In the genomic region with DNA sequence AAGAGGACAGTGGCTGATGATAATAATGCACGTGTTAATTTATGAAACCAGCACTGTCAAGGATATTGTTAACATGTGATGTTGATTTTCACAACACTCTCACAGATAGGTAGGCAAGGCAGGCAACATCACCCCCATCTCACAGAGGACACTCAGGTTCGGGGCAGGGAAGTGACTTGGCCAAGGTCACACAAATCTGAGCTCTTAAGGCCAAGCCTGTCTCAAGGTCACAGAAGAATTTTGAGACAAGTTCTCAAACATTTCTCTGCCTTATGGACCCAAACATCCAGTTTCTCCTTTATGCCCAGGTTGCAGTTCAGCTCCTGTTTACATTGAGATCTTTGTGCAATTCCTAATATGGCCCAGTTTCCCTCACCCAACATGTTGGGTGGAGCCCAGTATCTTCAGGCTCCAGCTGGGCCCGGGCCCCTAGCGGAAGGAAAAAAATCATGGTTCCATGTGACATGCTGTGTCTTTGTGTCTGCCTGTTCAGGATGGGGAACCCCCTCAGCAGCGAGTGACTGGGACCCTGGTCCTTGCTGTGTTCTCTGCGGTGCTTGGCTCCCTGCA, we compare ENCODE assay signal across 12 cellular contexts. TPM values are rescaled to one million over a fixed set of nuclear protein-coding genes. Genes with fewer than 3 reads are reported as not detected.
DNase-seq lines count a peak whose midpoint lies in the region; TF ChIP-seq lines count a peak whose summit lies in the region.
"Had no signal": no experiment of that assay in that cellular context is flagged by ENCODE, and none has a peak within 500 bp of the region (broad histone marks: within the 10 kb centered on the region; RNA-seq: fewer than 3 reads in every experiment).

No MANE protein-coding gene starts in this region.

- POLR2A ChIA-PET in PC-9 (lab: Charles Lee; ENCODE audit: unreplicated experiment): interaction anchor here (0.5 kb wide), 1 partner anchor 98 kb away, joined by 3 read pairs; no protein-coding TSS in a partner anchor

- H3K9me3 ChIP-seq in BLaER1 treated with 17β-estradiol and CSF1 and Interleukin-3, amounts not matched to agents 10 nM and 100 nM (replicated peaks in 1 of 11): no peaks in the 10 kb centered on the region
- H3K9me3 ChIP-seq in muscle layer of duodenum (ENCODE audit: control insufficient read depth in 1 of 2, low read length in 2 of 2): no peaks in the 10 kb centered on the region
- H3K9me3 ChIP-seq in PC-9 (ENCODE audit: insufficient read depth, low read depth): no peaks in the 10 kb centered on the region
- H3K9me3 ChIP-seq: left lung, SJSA1, thoracic aorta had no signal

- peak overlapping the region in 8 of 11 experiments; percentile 17 to 83 (median 71); a peak in 6 of 22 replicates for H3K9ac ChIP-seq in BLaER1 treated with 17β-estradiol and CSF1 and Interleukin-3, amounts not matched to agents 10 nM and 100 nM

- no peaks in the 10 kb centered on the region; a peak in 2 of 22 replicates for H4K20me1 ChIP-seq in BLaER1 treated with 17β-estradiol and CSF1 and Interleukin-3, amounts not matched to agents 10 nM and 100 nM
- no peaks in the 10 kb centered on the region for H4K20me1 ChIP-seq in PC-9 (ENCODE audit: insufficient read depth)

- peak overlapping the region; percentile 98 to 100 (median 100) for H3K4me2 ChIP-seq in BLaER1 treated with 17β-estradiol and CSF1 and Interleukin-3, amounts not matched to agents 10 nM and 100 nM
- no peak overlapping the region for H3K4me2 ChIP-seq in PC-9

- no peaks in the 10 kb centered on the region for H3K79me2 ChIP-seq in PC-9 (ENCODE audit: low read depth)

- peaks cover 12% of the 10 kb centered on the region; the same call in 1 of the 2 replicates for H3F3A ChIP-seq in PC-9 (ENCODE audit: insufficient read depth, low read depth)

- peak; percentile 20 for DNase-seq in H7
- DNase-seq in cardiac fibroblast (ENCODE audit: low read depth in 2 of 2): no peak
- no peak for DNase-seq in PC-9
- DNase-seq in activated gamma-delta T cell (lab: John Stamatoyannopoulos, UW): no peak
- DNase-seq in H4 (ENCODE audit: low spot score): no peak
- DNase-seq in GOT3 (lab: John Stamatoyannopoulos, UW): no peak
- DNase-seq: DMS79 treated with DMSO at 0.1 percent for 48 hours, left lung had no signal

- intact Hi-C loops in PC-9 (cut with micrococcal nuclease; ENCODE audit: unreplicated experiment): no loop called here

- CTCF ChIA-PET in PC-9 (lab: Charles Lee): interaction anchor here (0.6 to 1.4 kb wide), 2 partner anchors 14 to 24 kb away, joined by 3 to 5 read pairs; no protein-coding TSS in a partner anchor

- H3K36me3 ChIP-seq in BLaER1 treated with 17β-estradiol and CSF1 and Interleukin-3, amounts not matched to agents 10 nM and 100 nM: no peaks in the 10 kb centered on the region
- H3K36me3 ChIP-seq in H7 (replicated peaks; ENCODE audit: control insufficient read depth, insufficient read depth, low read length) (no peaks in the 10 kb centered on the region), muscle layer of duodenum (ENCODE audit: control insufficient read depth in 1 of 2, insufficient read depth in 2 of 2, low read length in 2 of 2) (peaks cover 3 to 28% of the 10 kb centered on the region in 2 donors), PC-9 (ENCODE audit: low read depth) (no peaks in the 10 kb centered on the region)
- H3K36me3 ChIP-seq: left lung, SJSA1, thoracic aorta had no signal

- peaks cover 26 to 46% (median 36%) of the 10 kb centered on the region in 10 experiments for H3K4me1 ChIP-seq in BLaER1 treated with 17β-estradiol and CSF1 and Interleukin-3, amounts not matched to agents 10 nM and 100 nM
- peaks cover 0 to 41% of the 10 kb centered on the region in 2 donors for H3K4me1 ChIP-seq in muscle layer of duodenum (ENCODE audit: control insufficient read depth in 1 of 2, insufficient read depth in 2 of 2, low read length in 2 of 2)
- 0 out of 2 replicates have a peak, but pooled peaks cover 4% of the 10 kb centered on the region for H3K4me1 ChIP-seq in PC-9 (replicated peaks; ENCODE audit: insufficient read depth)

- no peaks in the 10 kb centered on the region for H3K9me2 ChIP-seq in PC-9 (ENCODE audit: insufficient read depth)

- H2AFZ ChIP-seq in PC-9: no peak overlapping the region

- peaks cover 7 to 17% (median 11%) of the 10 kb centered on the region in 11 experiments; a peak in 19 of 22 replicates for H3K27me3 ChIP-seq in BLaER1 treated with 17β-estradiol and CSF1 and Interleukin-3, amounts not matched to agents 10 nM and 100 nM
- H3K27me3 ChIP-seq in H7 (ENCODE audit: control insufficient read depth, insufficient read depth, low read length): peaks cover 17% of the 10 kb centered on the region
- no peaks in the 10 kb centered on the region for H3K27me3 ChIP-seq in muscle layer of duodenum (ENCODE audit: low read depth, low read length)
- H3K27me3 ChIP-seq in PC-9 (ENCODE audit: insufficient read depth, low read depth): no peaks in the 10 kb centered on the region

- peak overlapping the region in 7 of 10 experiments; percentile 4 to 68 (median 64); a peak in 7 of 20 replicates for H3K4me3 ChIP-seq in BLaER1 treated with 17β-estradiol and CSF1 and Interleukin-3, amounts not matched to agents 10 nM and 100 nM
- no peak overlapping the region for H3K4me3 ChIP-seq in H7 (ENCODE audit: insufficient read depth, low read depth, low read length)
- no peak overlapping the region for H3K4me3 ChIP-seq in cardiac fibroblast (replicated peaks in 1 of 2; ENCODE audit: low read depth in 2 of 2, low read length in 2 of 2)
- H3K4me3 ChIP-seq in muscle layer of duodenum (ENCODE audit: low read depth in 1 of 2, low read length in 2 of 2): peak overlapping the region; percentile 53 to 68
- no peak overlapping the region for H3K4me3 ChIP-seq in PC-9
- H3K4me3 ChIP-seq: SJSA1 had no signal

- peak overlapping the region in 4 of 11 experiments; percentile 22 to 52 (median 36); a peak in 4 of 22 replicates for H3K27ac ChIP-seq in BLaER1 treated with 17β-estradiol and CSF1 and Interleukin-3, amounts not matched to agents 10 nM and 100 nM
- H3K27ac ChIP-seq in muscle layer of duodenum (ENCODE audit: low read length) (peak overlapping the region; percentile 67), PC-9 (no peak overlapping the region)
- H3K27ac ChIP-seq: left lung, SJSA1, thoracic aorta had no signal

- BruUV-seq in PC-9 (replicated peaks; lab: Mats Ljungman, UMichigan): no TSS peak

- peak; percentile 5 for TF ChIP-seq CTCF in cardiac fibroblast (IDR thresholded peaks at IDR 0.05; ENCODE audit: low read depth, low read length)
- TF ChIP-seq CTCF in PC-9 (conservative IDR thresholded peaks at IDR 0.05): no peak

RNA-seq across cellular contexts. Expression of a gene that starts 1.3 kb away (rescaled TPM):
- total RNA-seq in H7 (2014; rRNA removed; shearing (Covaris generic)): 3.8 and 6.6 TPM in 2 replicates
- 1.5 and 1.6 TPM in 2 replicates for total RNA-seq in PC-9 (2021)
- 0.17 and 0.23 TPM in 2 replicates for total RNA-seq in H4 (2014; rRNA removed; shearing (Covaris generic))

RNA-seq across cellular contexts. Expression of a gene that starts 11.6 kb away (rescaled TPM):
- total RNA-seq in H7 (2014; rRNA removed; shearing (Covaris generic)): 12.2 and 21.8 TPM in 2 replicates
- 0.65 and 0.68 TPM in 2 replicates for total RNA-seq in PC-9 (2021)
- total RNA-seq in H4 (2014; rRNA removed; shearing (Covaris generic)): not detected in 2 replicates
- total RNA-seq: SJSA1, thoracic aorta had no signal

RNA-seq across cellular contexts. Expression of a gene that starts 20.6 kb away (rescaled TPM):
- total RNA-seq in H7 (2014; rRNA removed; shearing (Covaris generic)): 30.8 and 40.8 TPM in 2 replicates
- 390 and 442 TPM in 2 replicates for total RNA-seq in PC-9 (2021)
- total RNA-seq in H4 (2014; rRNA removed; shearing (Covaris generic)): not detected in 2 replicates
- total RNA-seq: SJSA1 had no signal

RNA-seq across cellular contexts. Expression of a gene that starts 24.6 kb away (rescaled TPM):
- total RNA-seq in H7 (2014; rRNA removed; shearing (Covaris generic)): 865 and 1,116 TPM in 2 replicates
- total RNA-seq in PC-9 (2021): 806 and 1,298 TPM in 2 replicates
- 460 and 526 TPM in 2 replicates for total RNA-seq in H4 (2014; rRNA removed; shearing (Covaris generic))

RNA-seq across cellular contexts. Expression of a gene that starts 30.8 kb away (rescaled TPM):
- total RNA-seq in H7 (2014; rRNA removed; shearing (Covaris generic)): 66.4 and 77.4 TPM in 2 replicates
- total RNA-seq in PC-9 (2021): 31.8 and 45.1 TPM in 2 replicates
- total RNA-seq in H4 (2014; rRNA removed; shearing (Covaris generic)): 25.1 and 30.0 TPM in 2 replicates

Comparison
In these comparisons a context has a peak if more than half of its experiments do, and no peak if none do; other contexts are left out.
1. H3K4me3 ChIP-seq: peak in BLaER1 treated with 17β-estradiol and CSF1 and Interleukin-3, amounts not matched to agents 10 nM and 100 nM (7 of 10) and muscle layer of duodenum (2 of 2); none in H7 (single experiment), cardiac fibroblast (0 of 2) and PC-9 (single experiment).
2. RNA of a gene that starts 20.6 kb away (total RNA-seq): 390 to 442 TPM in PC-9 and 30.8 to 40.8 TPM in H7; not detected in H4; every median in the first group is over 10 times any median in the second.